Comparison of ENCODE assay signal across 25 cellular contexts in genomic region chr15:62539236-62539635, GRCh38.
DNase-seq lines count a peak whose midpoint lies in the region; ATAC-seq, FAIRE-seq and TF ChIP-seq lines count a peak whose summit lies in the region.
"Had no signal": no experiment of that assay in that cellular context is flagged by ENCODE, and none has a peak within 500 bp of the region (broad histone marks: within the 10 kb centered on the region; RNA-seq: fewer than 3 reads in every experiment).

No MANE protein-coding gene starts in this region.

- no peak for FAIRE-seq in HTR-8/SVneo (lab: Jason Lieb, UNC)
- FAIRE-seq: A549, D721Med, G401.6, GM12892, GM19239, H1 had no signal

- H3K4me1 Mint-ChIP-seq in activated T-helper 1 cell treated with anti-CD3 and anti-CD28 coated beads, Interleukin-12 subunit alpha, Interleukin-12 subunit beta, Interleukin-2, Interleukin-4 antibody, amounts not matched to agents 30 ng/mL and 10 ng/mL and 1 ng/mL, durations not matched to agents 14 hours and 24 hours and 36 hours (ENCODE audit: low read depth), result no peaks in the 10 kb centered on the region
- H3K4me1 Mint-ChIP-seq: CD14-positive monocyte; CD8-positive, alpha-beta memory T cell had no signal

- no peak overlapping the region for H3K27ac ChIP-seq in left lung
- H3K27ac ChIP-seq: A549; BLaER1 treated with 17β-estradiol and CSF1 and Interleukin-3, amounts not matched to agents 10 nM and 100 nM; GM23248 had no signal

- H3K27ac Mint-ChIP-seq in activated T-helper 1 cell treated with anti-CD3 and anti-CD28 coated beads, Interleukin-12 subunit alpha, Interleukin-12 subunit beta, Interleukin-2, Interleukin-4 antibody, amounts not matched to agents 30 ng/mL and 10 ng/mL and 1 ng/mL, durations not matched to agents 14 hours and 24 hours and 36 hours, result peak overlapping the region; percentile 23
- H3K27ac Mint-ChIP-seq: CD14-positive monocyte; CD4-positive, alpha-beta T cell; CD8-positive, alpha-beta memory T cell had no signal

- H3K4me3 ChIP-seq in left lung, result no peak overlapping the region
- H3K4me3 ChIP-seq: A549; BLaER1 treated with 17β-estradiol and CSF1 and Interleukin-3, amounts not matched to agents 10 nM and 100 nM; GM23248 had no signal

- peaks cover 8% of the 10 kb centered on the region for H3K27me3 Mint-ChIP-seq in activated T-helper 1 cell treated with anti-CD3 and anti-CD28 coated beads, Interleukin-12 subunit alpha, Interleukin-12 subunit beta, Interleukin-2, Interleukin-4 antibody, amounts not matched to agents 30 ng/mL and 10 ng/mL and 1 ng/mL, durations not matched to agents 14 hours and 24 hours and 36 hours (ENCODE audit: insufficient read depth)

- no peaks in the 10 kb centered on the region for H3K27me3 ChIP-seq in left lung
- H3K27me3 ChIP-seq: BE2C; BLaER1 treated with 17β-estradiol and CSF1 and Interleukin-3, amounts not matched to agents 10 nM and 100 nM had no signal

- H3K9me3 ChIP-seq in left lung, result no peaks in the 10 kb centered on the region
- H3K9me3 ChIP-seq: A549, BE2C had no signal

- no peak for TF ChIP-seq CTCF in left lung (IDR thresholded peaks at IDR 0.05)

- H3K36me3 Mint-ChIP-seq in activated T-helper 1 cell treated with anti-CD3 and anti-CD28 coated beads, Interleukin-12 subunit alpha, Interleukin-12 subunit beta, Interleukin-2, Interleukin-4 antibody, amounts not matched to agents 30 ng/mL and 10 ng/mL and 1 ng/mL, durations not matched to agents 14 hours and 24 hours and 36 hours (ENCODE audit: low read depth), result no peaks in the 10 kb centered on the region
- H3K36me3 Mint-ChIP-seq: CD14-positive monocyte; CD8-positive, alpha-beta memory T cell had no signal

- DNase-seq in LoVo (ENCODE audit: low spot score), result peak; percentile 56
- DNase-seq in activated T-helper 1 cell treated with anti-CD3 and anti-CD28 coated beads, Interleukin-12 subunit alpha, Interleukin-12 subunit beta, Interleukin-2, Interleukin-4 antibody, amounts not matched to agents 30 ng/mL and 10 ng/mL and 1 ng/mL, durations not matched to agents 14 hours and 24 hours and 36 hours (ENCODE audit: low spot score), result no peak
- no peak for DNase-seq in left lung
- no peak for DNase-seq in HuH-7 (ENCODE audit: low spot score)
- DNase-seq in stimulated activated naive CD4-positive, alpha-beta T cell treated with Interleukin-2 at 50 U/mL for 16 hours (lab: John Stamatoyannopoulos, UW), result no peak
- DNase-seq in HTR-8/SVneo (ENCODE audit: insufficient read length, low spot score), result no peak
- DNase-seq: 8988T; ACHN; AML-193; BE2C; CD4-positive, alpha-beta T cell; CD8-positive, alpha-beta memory T cell; DMS 273 treated with DMSO at 0.1 percent for 48 hours; DND-41; GM23248; H7; HCEC 1CT had no signal

- intact Hi-C loops in activated T-helper 1 cell treated with anti-CD3 and anti-CD28 coated beads, Interleukin-12 subunit alpha, Interleukin-12 subunit beta, Interleukin-2, Interleukin-4 antibody, amounts not matched to agents 30 ng/mL and 10 ng/mL and 1 ng/mL, durations not matched to agents 14 hours and 24 hours and 36 hours (cut with micrococcal nuclease), result no loop called here
- intact Hi-C loops in left lung (cut with DNase I), result no loop called here

- H3K4me1 ChIP-seq in left lung, result no peaks in the 10 kb centered on the region
- H3K4me1 ChIP-seq: A549; BE2C; BLaER1 treated with 17β-estradiol and CSF1 and Interleukin-3, amounts not matched to agents 10 nM and 100 nM had no signal

- peak; percentile 38 for ATAC-seq in left lung
- ATAC-seq: A549 had no signal

- H3K9me3 Mint-ChIP-seq in activated T-helper 1 cell treated with anti-CD3 and anti-CD28 coated beads, Interleukin-12 subunit alpha, Interleukin-12 subunit beta, Interleukin-2, Interleukin-4 antibody, amounts not matched to agents 30 ng/mL and 10 ng/mL and 1 ng/mL, durations not matched to agents 14 hours and 24 hours and 36 hours, result no peaks in the 10 kb centered on the region
- H3K9me3 Mint-ChIP-seq: CD4-positive, alpha-beta T cell; CD8-positive, alpha-beta memory T cell had no signal

- no peak overlapping the region for H3K4me3 Mint-ChIP-seq in activated T-helper 1 cell treated with anti-CD3 and anti-CD28 coated beads, Interleukin-12 subunit alpha, Interleukin-12 subunit beta, Interleukin-2, Interleukin-4 antibody, amounts not matched to agents 30 ng/mL and 10 ng/mL and 1 ng/mL, durations not matched to agents 14 hours and 24 hours and 36 hours
- H3K4me3 Mint-ChIP-seq: CD14-positive monocyte; CD4-positive, alpha-beta T cell; CD8-positive, alpha-beta memory T cell had no signal

- H3K36me3 ChIP-seq in left lung, result no peaks in the 10 kb centered on the region
- H3K36me3 ChIP-seq: BE2C; BLaER1 treated with 17β-estradiol and CSF1 and Interleukin-3, amounts not matched to agents 10 nM and 100 nM had no signal
